Comparison of ENCODE assay signal across 9 cellular contexts in genomic region chr2:37590119-37590571, GRCh38.
DNase-seq lines count a peak whose midpoint lies in the region; ATAC-seq and TF ChIP-seq lines count a peak whose summit lies in the region.
"Had no signal": no experiment of that assay in that cellular context is flagged by ENCODE, and none has a peak within 500 bp of the region (broad histone marks: within the 10 kb centered on the region; RNA-seq: fewer than 3 reads in every experiment).

No MANE protein-coding gene starts in this region.

- ATAC-seq in T-helper 17 cell (no peak), HG03280 (IDR thresholded peaks at IDR 0.05; ENCODE audit: unreplicated experiment) (no peak)

- H3K27me3 ChIP-seq in tibial artery (no peaks in the 10 kb centered on the region), colonic mucosa (no peaks in the 10 kb centered on the region)

- no peaks in the 10 kb centered on the region for H3K9me3 ChIP-seq in T-helper 17 cell (ENCODE audit: control insufficient read depth, low read length, poor library complexity, severe bottlenecking)
- H3K9me3 ChIP-seq in tibial artery: peaks cover 0 to 6% (median 0%) of the 10 kb centered on the region in 3 donors
- H3K9me3 ChIP-seq in colonic mucosa: no peaks in the 10 kb centered on the region

- H3K4me1 ChIP-seq in tibial artery (peaks cover 0 to 27% (median 21%) of the 10 kb centered on the region in 4 donors), colonic mucosa (peaks cover 9% of the 10 kb centered on the region)

- no peaks in the 10 kb centered on the region for H3K36me3 ChIP-seq in tibial artery
- no peaks in the 10 kb centered on the region for H3K36me3 ChIP-seq in colonic mucosa

- H3K27ac ChIP-seq in tibial artery: peak overlapping the region; percentile 3 to 35
- no peak overlapping the region for H3K27ac ChIP-seq in colonic mucosa

- no peaks in the 10 kb centered on the region for H3K36me3 Mint-ChIP-seq in T-helper 17 cell (ENCODE audit: low read depth)

- H3K27ac Mint-ChIP-seq in T-helper 17 cell: peak overlapping the region; percentile 99

- intact Hi-C loops in tibial artery (cut with DNase I; ENCODE audit: low total_unique reads) (no loop called here), colonic mucosa (cut with DNase I) (no loop called here)

- peak; percentile 5 for DNase-seq in H4 (ENCODE audit: low spot score)
- DNase-seq in T-helper 17 cell: no peak
- DNase-seq in glomerular visceral epithelial cell (ENCODE audit: extremely low spot score): peak; percentile 52
- peak in 1 of 2 donors; percentile 55 for DNase-seq in tibial artery
- DNase-seq in colonic mucosa: no peak
- DNase-seq in amniotic stem cell (lab: John Stamatoyannopoulos, UW): no peak
- DNase-seq: activated gamma-delta T cell treated with Interleukin-2 at 50 U/mL for 16 hours, NCI-H2081 treated with DMSO at 0.1 percent for 48 hours had no signal

- H3K4me1 Mint-ChIP-seq in T-helper 17 cell: peaks cover 52% of the 10 kb centered on the region

- peak overlapping the region; percentile 21 for H3K4me3 Mint-ChIP-seq in T-helper 17 cell

- H3K4me3 ChIP-seq in tibial artery (no peak overlapping the region), colonic mucosa (no peak overlapping the region)

- H3K27me3 Mint-ChIP-seq in T-helper 17 cell: no peaks in the 10 kb centered on the region

- TF ChIP-seq CTCF in tibial artery (IDR thresholded peaks at IDR 0.05) (no peak), colonic mucosa (IDR thresholded peaks at IDR 0.05) (no peak)

- no peak overlapping the region for H3K9ac ChIP-seq in colonic mucosa (ENCODE audit: low read depth in 2 of 2, low read length in 2 of 2)

Comparison
In these comparisons a context has a peak if more than half of its experiments do, and no peak if none do; other contexts are left out.
1. DNase-seq: peak in H4 (single experiment) and glomerular visceral epithelial cell (single experiment); none in T-helper 17 cell (0 of 3), colonic mucosa (single experiment) and amniotic stem cell (single experiment).